ENCODE assay signal across 8 cellular contexts in the genomic region with DNA sequence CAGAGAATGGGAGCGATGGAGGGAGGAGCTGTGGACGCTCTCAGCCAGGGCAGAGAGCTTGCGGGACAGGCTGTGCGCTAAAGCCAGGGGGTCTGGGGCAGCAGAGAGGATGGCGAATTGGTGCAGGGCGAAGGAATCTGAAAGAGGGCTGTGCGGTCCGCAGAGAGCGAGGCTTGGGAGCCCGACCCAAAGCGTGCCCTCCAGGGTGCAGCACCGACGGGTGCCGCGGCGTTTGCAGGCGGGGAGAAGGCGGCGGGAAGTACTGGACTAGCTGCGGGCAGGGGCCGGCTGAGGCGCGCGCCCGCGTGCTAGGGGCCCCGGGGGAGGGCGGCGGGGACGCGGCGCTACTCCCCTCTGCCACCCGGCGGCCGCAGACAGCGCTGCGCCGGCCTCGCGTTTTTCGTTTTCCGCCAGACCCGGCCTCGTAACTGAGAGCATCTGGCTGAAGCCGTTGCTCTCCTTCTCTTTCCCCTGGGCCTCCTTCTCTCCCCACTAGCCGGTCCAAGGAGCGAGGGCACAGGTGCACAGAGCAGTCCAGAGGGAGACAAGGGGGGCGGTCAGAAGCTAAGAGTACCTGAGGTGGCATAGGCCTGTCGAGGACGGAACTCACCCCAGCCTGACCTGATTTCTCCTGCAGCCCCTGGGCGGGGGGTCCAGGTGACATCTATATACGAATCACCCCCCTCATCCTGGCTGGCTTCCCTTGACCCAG. TPM values are rescaled to one million over a fixed set of nuclear protein-coding genes. Genes with fewer than 3 reads are reported as not detected.
A peak's percentile ranks its signal among the peaks of the same experiment; 100 is the strongest.
DNase-seq lines count a peak whose midpoint lies in the region; ATAC-seq and TF ChIP-seq lines count a peak whose summit lies in the region.

No MANE protein-coding gene starts in this region.

- H3K36me3 Mint-ChIP-seq in activated CD4-positive, alpha-beta T cell treated with anti-CD3 and anti-CD28 coated beads, Interleukin-2, amount 10 ng/mL, durations not matched to agents 7 days and 5 days (ENCODE audit: low read depth), result no peaks in the 10 kb centered on the region
- H3K36me3 Mint-ChIP-seq in endothelial cell (ENCODE audit: low read depth, unreplicated experiment) (peaks cover 6% of the 10 kb centered on the region), memory B cell (peaks cover 1% of the 10 kb centered on the region)

- peaks cover 18% of the 10 kb centered on the region for H3K27me3 Mint-ChIP-seq in activated CD4-positive, alpha-beta T cell treated with anti-CD3 and anti-CD28 coated beads, Interleukin-2, amount 10 ng/mL, durations not matched to agents 7 days and 5 days
- H3K27me3 Mint-ChIP-seq in endothelial cell (ENCODE audit: unreplicated experiment) (peaks cover 15% of the 10 kb centered on the region), memory B cell (peaks cover 22% of the 10 kb centered on the region)

- DNase-seq in M059J (ENCODE audit: low read depth), result peak; percentile 23
- peak; percentile 39 for DNase-seq in activated CD4-positive, alpha-beta T cell treated with anti-CD3 and anti-CD28 coated beads, Interleukin-2, amount 10 ng/mL, durations not matched to agents 7 days and 5 days
- DNase-seq in endothelial cell (ENCODE audit: low spot score), result peak; percentile 79
- no peak for DNase-seq in memory B cell (ENCODE audit: low spot score in 2 of 2)
- DNase-seq in stimulated activated CD8-positive, alpha-beta memory T cell treated with anti-CD3 and anti-CD28 coated beads, Interleukin-15, amount 100 ng/mL, for 1 hour (ENCODE audit: low read depth), result peak; percentile 7

- H3K4me1 Mint-ChIP-seq in activated CD4-positive, alpha-beta T cell treated with anti-CD3 and anti-CD28 coated beads, Interleukin-2, amount 10 ng/mL, durations not matched to agents 7 days and 5 days, result peaks cover 5% of the 10 kb centered on the region
- H3K4me1 Mint-ChIP-seq in endothelial cell (ENCODE audit: unreplicated experiment) (peaks cover 8% of the 10 kb centered on the region), memory B cell (peaks cover 2% of the 10 kb centered on the region)

- peak overlapping the region; percentile 32; the same call in 1 of the 2 replicates for H3K4me3 ChIP-seq in GM08714 (ENCODE audit: low read length)

- CTCF ChIA-PET in activated CD4-positive, alpha-beta T cell treated with anti-CD3 and anti-CD28 coated beads, Interleukin-2, amount 10 ng/mL, durations not matched to agents 7 days and 5 days (lab: Charles Lee), result interaction anchor here (1.5 kb wide), 1 partner anchor 12 kb away, joined by 4 read pairs; no protein-coding TSS in a partner anchor

- H3K27ac Mint-ChIP-seq in activated CD4-positive, alpha-beta T cell treated with anti-CD3 and anti-CD28 coated beads, Interleukin-2, amount 10 ng/mL, durations not matched to agents 7 days and 5 days, result no peak overlapping the region
- H3K27ac Mint-ChIP-seq in endothelial cell (ENCODE audit: unreplicated experiment) (no peak overlapping the region), memory B cell (no peak overlapping the region)

- H3K4me3 Mint-ChIP-seq in activated CD4-positive, alpha-beta T cell treated with anti-CD3 and anti-CD28 coated beads, Interleukin-2, amount 10 ng/mL, durations not matched to agents 7 days and 5 days, result peak overlapping the region; percentile 73
- H3K4me3 Mint-ChIP-seq in endothelial cell (ENCODE audit: unreplicated experiment), result peak overlapping the region; percentile 86
- peak overlapping the region; percentile 46 for H3K4me3 Mint-ChIP-seq in memory B cell

- TF ChIP-seq CTCF in endothelial cell (IDR thresholded peaks at IDR 0.05; ENCODE audit: unreplicated experiment), result peak; percentile 63

- POLR2A ChIA-PET in activated CD4-positive, alpha-beta T cell treated with anti-CD3 and anti-CD28 coated beads, Interleukin-2, amount 10 ng/mL, durations not matched to agents 7 days and 5 days (lab: Charles Lee), result no interaction called here

- H3K9me3 Mint-ChIP-seq in activated CD4-positive, alpha-beta T cell treated with anti-CD3 and anti-CD28 coated beads, Interleukin-2, amount 10 ng/mL, durations not matched to agents 7 days and 5 days, result no peaks in the 10 kb centered on the region
- H3K9me3 Mint-ChIP-seq in endothelial cell (ENCODE audit: unreplicated experiment) (no peaks in the 10 kb centered on the region), memory B cell (no peaks in the 10 kb centered on the region)

- ATAC-seq in memory B cell (ENCODE audit: low read depth), result peak; percentile 56
- no peak for ATAC-seq in HG02642 (IDR thresholded peaks at IDR 0.05; ENCODE audit: poor library complexity, unreplicated experiment)
- no peak for ATAC-seq in HG03045 (IDR thresholded peaks at IDR 0.05; ENCODE audit: unreplicated experiment)

RNA-seq across cellular contexts. Expression of gene SLC6A12, which starts 24.9 kb away (rescaled TPM):
- total RNA-seq in M059J (2014; rRNA removed; shearing (Covaris generic)), result not detected in 2 replicates
- not detected for total RNA-seq in activated CD4-positive, alpha-beta T cell treated with anti-CD3 and anti-CD28 coated beads, Interleukin-2, amount 10 ng/mL, durations not matched to agents 7 days and 5 days
- total RNA-seq in endothelial cell (ENCODE audit: unreplicated experiment), result 0.26 TPM

Comparison
In these comparisons a context has a peak if more than half of its experiments do, and no peak if none do; other contexts are left out.
1. DNase-seq: peak in M059J (single experiment), activated CD4-positive, alpha-beta T cell treated with anti-CD3 and anti-CD28 coated beads, Interleukin-2, amount 10 ng/mL, durations not matched to agents 7 days and 5 days (single experiment), endothelial cell (single experiment) and stimulated activated CD8-positive, alpha-beta memory T cell treated with anti-CD3 and anti-CD28 coated beads, Interleukin-15, amount 100 ng/mL, for 1 hour (single experiment); none in memory B cell (0 of 2).
2. Peak in every context shown above with its lines, with median percentiles within 50 percentile points of each other: H3K4me3 Mint-ChIP-seq.